Comparison of ENCODE assay signal across 1 cellular context in the genomic region with DNA sequence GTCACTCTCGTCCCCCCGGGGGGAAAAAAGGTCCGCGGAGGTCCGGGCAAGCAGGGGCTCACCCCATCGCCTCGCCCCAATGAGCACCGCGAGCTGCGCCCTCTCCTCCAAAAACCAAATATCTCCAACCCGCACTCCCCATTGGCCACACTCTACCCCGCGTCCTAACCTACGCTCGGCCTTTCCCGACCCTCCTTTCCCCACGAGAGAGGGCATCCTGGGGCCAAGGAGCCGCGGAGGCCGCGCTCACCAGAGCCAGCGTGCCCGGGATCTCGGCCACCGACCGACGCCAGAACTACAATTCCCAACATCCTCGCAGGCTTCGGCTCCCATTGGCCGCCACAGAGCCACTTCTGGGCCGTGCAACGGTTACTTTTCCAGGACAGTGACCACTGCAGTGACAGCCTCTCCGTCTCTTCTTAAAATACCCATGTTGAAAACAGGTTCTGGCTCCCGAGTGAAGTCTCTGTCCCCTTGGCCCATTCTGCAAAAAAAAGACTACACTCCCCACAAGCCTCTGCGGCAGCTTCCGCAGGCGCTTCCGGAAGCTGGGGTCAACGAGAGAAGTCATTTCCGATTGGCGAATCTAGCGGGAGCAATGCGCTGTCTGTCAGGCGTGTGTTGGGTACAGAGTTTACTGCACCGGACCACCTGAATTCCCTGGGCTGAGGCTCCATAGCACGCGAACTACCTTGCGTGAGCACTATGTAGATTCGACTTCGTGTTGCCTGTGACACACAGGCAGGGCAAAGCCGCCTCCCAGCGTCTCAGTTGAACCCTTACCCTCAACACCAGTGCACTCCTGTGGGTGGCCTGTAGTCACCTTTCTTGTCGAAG.
TF ChIP-seq lines count a peak whose summit lies in the region.

A gene (minus strand): TSS at position 285 of the 837 bp plus-strand sequence. CDS start 15,020 bp downstream, outside the sequence.

TF ChIP-seq in HepG2, 621 proteins besides CTCF, POLR2A, EP300 and RAD21 (continued from another document and continues in another):
- TF ChIP-seq, protein P1, sequence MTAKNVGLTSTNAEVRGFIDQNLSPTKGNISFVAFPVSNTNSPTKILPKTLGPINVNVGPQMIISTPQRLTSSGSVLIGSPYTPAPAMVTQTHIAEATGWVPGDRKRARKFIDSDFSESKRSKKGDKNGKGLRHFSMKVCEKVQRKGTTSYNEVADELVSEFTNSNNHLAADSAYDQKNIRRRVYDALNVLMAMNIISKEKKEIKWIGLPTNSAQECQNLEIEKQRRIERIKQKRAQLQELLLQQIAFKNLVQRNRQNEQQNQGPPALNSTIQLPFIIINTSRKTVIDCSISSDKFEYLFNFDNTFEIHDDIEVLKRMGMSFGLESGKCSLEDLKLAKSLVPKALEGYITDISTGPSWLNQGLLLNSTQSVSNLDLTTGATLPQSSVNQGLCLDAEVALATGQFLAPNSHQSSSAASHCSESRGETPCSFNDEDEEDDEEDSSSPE (CRISPR knock-in tag; IDR thresholded peaks at IDR 0.05), result peak; percentile 84
- TF ChIP-seq, protein P2, sequence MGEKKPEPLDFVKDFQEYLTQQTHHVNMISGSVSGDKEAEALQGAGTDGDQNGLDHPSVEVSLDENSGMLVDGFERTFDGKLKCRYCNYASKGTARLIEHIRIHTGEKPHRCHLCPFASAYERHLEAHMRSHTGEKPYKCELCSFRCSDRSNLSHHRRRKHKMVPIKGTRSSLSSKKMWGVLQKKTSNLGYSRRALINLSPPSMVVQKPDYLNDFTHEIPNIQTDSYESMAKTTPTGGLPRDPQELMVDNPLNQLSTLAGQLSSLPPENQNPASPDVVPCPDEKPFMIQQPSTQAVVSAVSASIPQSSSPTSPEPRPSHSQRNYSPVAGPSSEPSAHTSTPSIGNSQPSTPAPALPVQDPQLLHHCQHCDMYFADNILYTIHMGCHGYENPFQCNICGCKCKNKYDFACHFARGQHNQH (CRISPR knock-in tag; IDR thresholded peaks at IDR 0.05), result peak; percentile 58; the same call in 1 of the 2 replicates
- no peak for TF ChIP-seq SRSF4 (IDR thresholded peaks at IDR 0.05; ENCODE audit: low read depth, low read length, poor library complexity, severe bottlenecking)
- TF ChIP-seq ZNF792 (CRISPR knock-in tag; IDR thresholded peaks at IDR 0.05), result peak; percentile 92
- 0 out of 2 replicates have a peak, but pooled peaks have one; percentile 14 for TF ChIP-seq ZNF253 (CRISPR knock-in tag; IDR thresholded peaks at IDR 0.05; ENCODE audit: borderline replicate concordance)
- TF ChIP-seq MXD4 (CRISPR knock-in tag; IDR thresholded peaks at IDR 0.05), result peak; percentile 85
- TF ChIP-seq ZBTB1 (CRISPR knock-in tag; IDR thresholded peaks at IDR 0.05; ENCODE audit: borderline replicate concordance), result peak; percentile 75; the same call in 1 of the 2 replicates
- TF ChIP-seq, protein P3, sequence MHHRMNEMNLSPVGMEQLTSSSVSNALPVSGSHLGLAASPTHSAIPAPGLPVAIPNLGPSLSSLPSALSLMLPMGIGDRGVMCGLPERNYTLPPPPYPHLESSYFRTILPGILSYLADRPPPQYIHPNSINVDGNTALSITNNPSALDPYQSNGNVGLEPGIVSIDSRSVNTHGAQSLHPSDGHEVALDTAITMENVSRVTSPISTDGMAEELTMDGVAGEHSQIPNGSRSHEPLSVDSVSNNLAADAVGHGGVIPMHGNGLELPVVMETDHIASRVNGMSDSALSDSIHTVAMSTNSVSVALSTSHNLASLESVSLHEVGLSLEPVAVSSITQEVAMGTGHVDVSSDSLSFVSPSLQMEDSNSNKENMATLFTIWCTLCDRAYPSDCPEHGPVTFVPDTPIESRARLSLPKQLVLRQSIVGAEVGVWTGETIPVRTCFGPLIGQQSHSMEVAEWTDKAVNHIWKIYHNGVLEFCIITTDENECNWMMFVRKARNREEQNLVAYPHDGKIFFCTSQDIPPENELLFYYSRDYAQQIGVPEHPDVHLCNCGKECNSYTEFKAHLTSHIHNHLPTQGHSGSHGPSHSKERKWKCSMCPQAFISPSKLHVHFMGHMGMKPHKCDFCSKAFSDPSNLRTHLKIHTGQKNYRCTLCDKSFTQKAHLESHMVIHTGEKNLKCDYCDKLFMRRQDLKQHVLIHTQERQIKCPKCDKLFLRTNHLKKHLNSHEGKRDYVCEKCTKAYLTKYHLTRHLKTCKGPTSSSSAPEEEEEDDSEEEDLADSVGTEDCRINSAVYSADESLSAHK (CRISPR knock-in tag; IDR thresholded peaks at IDR 0.05; ENCODE audit: borderline replicate concordance), result peak; percentile 67; the same call in 1 of the 2 replicates
- TF ChIP-seq, protein P4, sequence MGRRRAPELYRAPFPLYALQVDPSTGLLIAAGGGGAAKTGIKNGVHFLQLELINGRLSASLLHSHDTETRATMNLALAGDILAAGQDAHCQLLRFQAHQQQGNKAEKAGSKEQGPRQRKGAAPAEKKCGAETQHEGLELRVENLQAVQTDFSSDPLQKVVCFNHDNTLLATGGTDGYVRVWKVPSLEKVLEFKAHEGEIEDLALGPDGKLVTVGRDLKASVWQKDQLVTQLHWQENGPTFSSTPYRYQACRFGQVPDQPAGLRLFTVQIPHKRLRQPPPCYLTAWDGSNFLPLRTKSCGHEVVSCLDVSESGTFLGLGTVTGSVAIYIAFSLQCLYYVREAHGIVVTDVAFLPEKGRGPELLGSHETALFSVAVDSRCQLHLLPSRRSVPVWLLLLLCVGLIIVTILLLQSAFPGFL (CRISPR knock-in tag; IDR thresholded peaks at IDR 0.05), result 0 out of 2 replicates have a peak, but pooled peaks have one; percentile 80
- peak; percentile 20; the same call in 1 of the 2 replicates for TF ChIP-seq MIER3 (CRISPR knock-in tag; IDR thresholded peaks at IDR 0.05; ENCODE audit: borderline replicate concordance)
- TF ChIP-seq, protein P5, sequence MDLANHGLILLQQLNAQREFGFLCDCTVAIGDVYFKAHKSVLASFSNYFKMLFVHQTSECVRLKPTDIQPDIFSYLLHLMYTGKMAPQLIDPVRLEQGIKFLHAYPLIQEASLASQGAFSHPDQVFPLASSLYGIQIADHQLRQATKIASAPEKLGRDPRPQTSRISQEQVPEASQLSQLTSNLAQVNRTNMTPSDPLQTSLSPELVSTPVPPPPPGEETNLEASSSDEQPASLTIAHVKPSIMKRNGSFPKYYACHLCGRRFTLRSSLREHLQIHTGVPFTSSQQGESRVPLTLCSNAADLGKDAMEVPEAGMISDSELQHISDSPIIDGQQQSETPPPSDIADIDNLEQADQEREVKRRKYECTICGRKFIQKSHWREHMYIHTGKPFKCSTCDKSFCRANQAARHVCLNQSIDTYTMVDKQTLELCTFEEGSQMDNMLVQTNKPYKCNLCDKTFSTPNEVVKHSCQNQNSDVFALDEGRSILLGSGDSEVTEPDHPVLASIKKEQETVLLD (CRISPR knock-in tag; IDR thresholded peaks at IDR 0.05; ENCODE audit: low read depth), result no peak
- peak; percentile 82; the same call in 1 of the 2 replicates for TF ChIP-seq IRF2 (CRISPR knock-in tag; IDR thresholded peaks at IDR 0.05)
- TF ChIP-seq ZNF883 (CRISPR knock-in tag; IDR thresholded peaks at IDR 0.05; ENCODE audit: not compliant biosample characterization), result peak; percentile 81
- TF ChIP-seq GFI1 (CRISPR knock-in tag; IDR thresholded peaks at IDR 0.05; ENCODE audit: borderline replicate concordance), result peak; percentile 15; the same call in 1 of the 2 replicates
- TF ChIP-seq, protein P6, sequence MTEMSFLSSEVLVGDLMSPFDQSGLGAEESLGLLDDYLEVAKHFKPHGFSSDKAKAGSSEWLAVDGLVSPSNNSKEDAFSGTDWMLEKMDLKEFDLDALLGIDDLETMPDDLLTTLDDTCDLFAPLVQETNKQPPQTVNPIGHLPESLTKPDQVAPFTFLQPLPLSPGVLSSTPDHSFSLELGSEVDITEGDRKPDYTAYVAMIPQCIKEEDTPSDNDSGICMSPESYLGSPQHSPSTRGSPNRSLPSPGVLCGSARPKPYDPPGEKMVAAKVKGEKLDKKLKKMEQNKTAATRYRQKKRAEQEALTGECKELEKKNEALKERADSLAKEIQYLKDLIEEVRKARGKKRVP (CRISPR knock-in tag; IDR thresholded peaks at IDR 0.05), result 0 out of 4 replicates have a peak, but pooled peaks of 1 of the 2 experiments have one; percentile 16
- TF ChIP-seq ZBTB21 (CRISPR knock-in tag; IDR thresholded peaks at IDR 0.05), result peak; percentile 21; the same call in 1 of the 2 replicates
- TF ChIP-seq, protein P7, sequence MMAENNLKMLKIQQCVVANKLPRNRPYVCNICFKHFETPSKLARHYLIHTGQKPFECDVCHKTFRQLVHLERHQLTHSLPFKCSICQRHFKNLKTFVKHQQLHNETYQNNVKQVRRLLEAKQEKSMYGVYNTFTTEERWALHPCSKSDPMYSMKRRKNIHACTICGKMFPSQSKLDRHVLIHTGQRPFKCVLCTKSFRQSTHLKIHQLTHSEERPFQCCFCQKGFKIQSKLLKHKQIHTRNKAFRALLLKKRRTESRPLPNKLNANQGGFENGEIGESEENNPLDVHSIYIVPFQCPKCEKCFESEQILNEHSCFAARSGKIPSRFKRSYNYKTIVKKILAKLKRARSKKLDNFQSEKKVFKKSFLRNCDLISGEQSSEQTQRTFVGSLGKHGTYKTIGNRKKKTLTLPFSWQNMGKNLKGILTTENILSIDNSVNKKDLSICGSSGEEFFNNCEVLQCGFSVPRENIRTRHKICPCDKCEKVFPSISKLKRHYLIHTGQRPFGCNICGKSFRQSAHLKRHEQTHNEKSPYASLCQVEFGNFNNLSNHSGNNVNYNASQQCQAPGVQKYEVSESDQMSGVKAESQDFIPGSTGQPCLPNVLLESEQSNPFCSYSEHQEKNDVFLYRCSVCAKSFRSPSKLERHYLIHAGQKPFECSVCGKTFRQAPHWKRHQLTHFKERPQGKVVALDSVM (CRISPR knock-in tag; IDR thresholded peaks at IDR 0.05), result 0 out of 2 replicates have a peak, but pooled peaks have one; percentile 15
- TF ChIP-seq KDM5A (IDR thresholded peaks at IDR 0.05; ENCODE audit: borderline replicate concordance, low read length), result peak; percentile 88
- TF ChIP-seq, protein P8, sequence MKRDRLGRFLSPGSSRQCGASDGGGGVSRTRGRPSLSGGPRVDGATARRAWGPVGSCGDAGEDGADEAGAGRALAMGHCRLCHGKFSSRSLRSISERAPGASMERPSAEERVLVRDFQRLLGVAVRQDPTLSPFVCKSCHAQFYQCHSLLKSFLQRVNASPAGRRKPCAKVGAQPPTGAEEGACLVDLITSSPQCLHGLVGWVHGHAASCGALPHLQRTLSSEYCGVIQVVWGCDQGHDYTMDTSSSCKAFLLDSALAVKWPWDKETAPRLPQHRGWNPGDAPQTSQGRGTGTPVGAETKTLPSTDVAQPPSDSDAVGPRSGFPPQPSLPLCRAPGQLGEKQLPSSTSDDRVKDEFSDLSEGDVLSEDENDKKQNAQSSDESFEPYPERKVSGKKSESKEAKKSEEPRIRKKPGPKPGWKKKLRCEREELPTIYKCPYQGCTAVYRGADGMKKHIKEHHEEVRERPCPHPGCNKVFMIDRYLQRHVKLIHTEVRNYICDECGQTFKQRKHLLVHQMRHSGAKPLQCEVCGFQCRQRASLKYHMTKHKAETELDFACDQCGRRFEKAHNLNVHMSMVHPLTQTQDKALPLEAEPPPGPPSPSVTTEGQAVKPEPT (CRISPR knock-in tag; IDR thresholded peaks at IDR 0.05; ENCODE audit: low read depth), result peak; percentile 68; the same call in 1 of the 2 replicates
- TF ChIP-seq ZNF274 (CRISPR knock-in tag; IDR thresholded peaks at IDR 0.05), result peak; percentile 26; the same call in 1 of the 2 replicates
- TF ChIP-seq SP140L (CRISPR knock-in tag; IDR thresholded peaks at IDR 0.05; ENCODE audit: borderline replicate concordance), result 0 out of 2 replicates have a peak, but pooled peaks have one; percentile 22
- TF ChIP-seq ASH2L (IDR thresholded peaks at IDR 0.05; ENCODE audit: insufficient read length, low read depth, low read length), result peak; percentile 94
- TF ChIP-seq, protein P9, sequence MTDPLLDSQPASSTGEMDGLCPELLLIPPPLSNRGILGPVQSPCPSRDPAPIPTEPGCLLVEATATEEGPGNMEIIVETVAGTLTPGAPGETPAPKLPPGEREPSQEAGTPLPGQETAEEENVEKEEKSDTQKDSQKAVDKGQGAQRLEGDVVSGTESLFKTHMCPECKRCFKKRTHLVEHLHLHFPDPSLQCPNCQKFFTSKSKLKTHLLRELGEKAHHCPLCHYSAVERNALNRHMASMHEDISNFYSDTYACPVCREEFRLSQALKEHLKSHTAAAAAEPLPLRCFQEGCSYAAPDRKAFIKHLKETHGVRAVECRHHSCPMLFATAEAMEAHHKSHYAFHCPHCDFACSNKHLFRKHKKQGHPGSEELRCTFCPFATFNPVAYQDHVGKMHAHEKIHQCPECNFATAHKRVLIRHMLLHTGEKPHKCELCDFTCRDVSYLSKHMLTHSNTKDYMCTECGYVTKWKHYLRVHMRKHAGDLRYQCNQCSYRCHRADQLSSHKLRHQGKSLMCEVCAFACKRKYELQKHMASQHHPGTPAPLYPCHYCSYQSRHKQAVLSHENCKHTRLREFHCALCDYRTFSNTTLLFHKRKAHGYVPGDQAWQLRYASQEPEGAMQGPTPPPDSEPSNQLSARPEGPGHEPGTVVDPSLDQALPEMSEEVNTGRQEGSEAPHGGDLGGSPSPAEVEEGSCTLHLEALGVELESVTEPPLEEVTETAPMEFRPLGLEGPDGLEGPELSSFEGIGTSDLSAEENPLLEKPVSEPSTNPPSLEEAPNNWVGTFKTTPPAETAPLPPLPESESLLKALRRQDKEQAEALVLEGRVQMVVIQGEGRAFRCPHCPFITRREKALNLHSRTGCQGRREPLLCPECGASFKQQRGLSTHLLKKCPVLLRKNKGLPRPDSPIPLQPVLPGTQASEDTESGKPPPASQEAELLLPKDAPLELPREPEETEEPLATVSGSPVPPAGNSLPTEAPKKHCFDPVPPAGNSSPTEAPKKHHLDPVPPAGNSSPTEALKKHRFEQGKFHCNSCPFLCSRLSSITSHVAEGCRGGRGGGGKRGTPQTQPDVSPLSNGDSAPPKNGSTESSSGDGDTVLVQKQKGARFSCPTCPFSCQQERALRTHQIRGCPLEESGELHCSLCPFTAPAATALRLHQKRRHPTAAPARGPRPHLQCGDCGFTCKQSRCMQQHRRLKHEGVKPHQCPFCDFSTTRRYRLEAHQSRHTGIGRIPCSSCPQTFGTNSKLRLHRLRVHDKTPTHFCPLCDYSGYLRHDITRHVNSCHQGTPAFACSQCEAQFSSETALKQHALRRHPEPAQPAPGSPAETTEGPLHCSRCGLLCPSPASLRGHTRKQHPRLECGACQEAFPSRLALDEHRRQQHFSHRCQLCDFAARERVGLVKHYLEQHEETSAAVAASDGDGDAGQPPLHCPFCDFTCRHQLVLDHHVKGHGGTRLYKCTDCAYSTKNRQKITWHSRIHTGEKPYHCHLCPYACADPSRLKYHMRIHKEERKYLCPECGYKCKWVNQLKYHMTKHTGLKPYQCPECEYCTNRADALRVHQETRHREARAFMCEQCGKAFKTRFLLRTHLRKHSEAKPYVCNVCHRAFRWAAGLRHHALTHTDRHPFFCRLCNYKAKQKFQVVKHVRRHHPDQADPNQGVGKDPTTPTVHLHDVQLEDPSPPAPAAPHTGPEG (CRISPR knock-in tag; IDR thresholded peaks at IDR 0.05), result peak; percentile 72
- no peak for TF ChIP-seq HNRNPUL1 (IDR thresholded peaks at IDR 0.05; ENCODE audit: low read depth, low read length)
- TF ChIP-seq MED13 (CRISPR knock-in tag; IDR thresholded peaks at IDR 0.05), result peak; percentile 44; the same call in 1 of the 2 replicates
- TF ChIP-seq ZBTB7B (CRISPR knock-in tag; IDR thresholded peaks at IDR 0.05), result peak; percentile 56; the same call in 1 of the 2 replicates
- TF ChIP-seq, protein P10, sequence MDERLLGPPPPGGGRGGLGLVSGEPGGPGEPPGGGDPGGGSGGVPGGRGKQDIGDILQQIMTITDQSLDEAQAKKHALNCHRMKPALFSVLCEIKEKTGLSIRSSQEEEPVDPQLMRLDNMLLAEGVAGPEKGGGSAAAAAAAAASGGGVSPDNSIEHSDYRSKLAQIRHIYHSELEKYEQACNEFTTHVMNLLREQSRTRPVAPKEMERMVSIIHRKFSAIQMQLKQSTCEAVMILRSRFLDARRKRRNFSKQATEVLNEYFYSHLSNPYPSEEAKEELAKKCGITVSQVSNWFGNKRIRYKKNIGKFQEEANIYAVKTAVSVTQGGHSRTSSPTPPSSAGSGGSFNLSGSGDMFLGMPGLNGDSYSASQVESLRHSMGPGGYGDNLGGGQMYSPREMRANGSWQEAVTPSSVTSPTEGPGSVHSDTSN (CRISPR knock-in tag; IDR thresholded peaks at IDR 0.05), result peak; percentile 78
- TF ChIP-seq ZSCAN9 (CRISPR knock-in tag; IDR thresholded peaks at IDR 0.05; ENCODE audit: borderline replicate concordance), result peak; percentile 87; the same call in 1 of the 2 replicates
- no peak; the same call in 1 of the 2 replicates for TF ChIP-seq EED (CRISPR knock-in tag; IDR thresholded peaks at IDR 0.05)
